8 cellular contexts compared by ENCODE assay signal in the genomic region with DNA sequence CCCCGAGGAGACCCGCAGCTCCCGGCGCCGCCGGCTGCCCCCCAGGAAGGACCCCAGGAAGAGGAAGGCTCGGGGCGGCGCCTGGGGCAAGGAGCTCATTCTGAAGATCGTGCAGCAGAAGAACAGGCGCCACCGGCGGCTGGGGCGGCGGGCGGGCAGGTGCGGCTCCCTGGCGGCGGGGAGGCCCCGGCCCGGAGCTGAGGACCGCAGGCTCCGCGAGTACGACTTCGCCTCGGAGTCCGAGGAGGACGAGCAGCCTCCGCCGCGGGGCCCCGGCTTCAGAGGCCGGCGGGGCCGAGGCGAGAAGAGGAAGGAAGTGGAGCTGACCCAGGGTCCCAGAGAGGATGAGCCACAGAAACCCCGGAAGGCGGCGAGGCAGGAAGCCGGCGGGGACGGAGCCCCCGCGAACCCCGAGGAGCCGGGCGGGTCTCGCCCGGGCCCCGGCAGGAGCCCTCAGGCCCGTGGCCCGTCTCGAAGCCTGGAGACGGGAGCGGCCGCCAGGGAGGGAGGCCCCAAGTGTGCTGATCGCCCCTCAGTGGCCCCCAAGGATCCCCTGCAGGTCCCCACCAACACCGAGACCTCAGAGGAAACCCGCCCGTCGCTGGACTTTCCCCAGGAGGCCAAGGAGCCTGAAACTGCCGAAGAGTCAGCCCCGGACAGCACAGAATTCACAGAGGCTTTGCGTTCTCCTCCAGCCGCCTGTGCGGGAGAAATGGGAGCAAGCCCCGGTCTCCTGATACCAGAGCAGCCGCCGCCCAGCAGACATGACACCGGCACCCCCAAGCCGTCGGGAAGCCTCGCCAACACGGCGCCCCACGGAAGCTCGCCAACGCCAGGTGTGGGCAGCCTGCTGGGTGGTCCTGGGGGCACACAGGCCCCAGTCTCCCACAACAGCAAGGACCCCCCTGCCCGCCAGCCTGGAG. TPM values are rescaled to one million over a fixed set of nuclear protein-coding genes. Genes with fewer than 3 reads are reported as not detected.
DNase-seq lines count a peak whose midpoint lies in the region; ATAC-seq and TF ChIP-seq lines count a peak whose summit lies in the region.

No MANE protein-coding gene starts in this region.

- H3K27ac Mint-ChIP-seq in activated CD4-positive, alpha-beta T cell treated with anti-CD3 and anti-CD28 coated beads, Interleukin-2, amount 10 ng/mL, durations not matched to agents 7 days and 5 days: no peak overlapping the region
- peak overlapping the region; percentile 88 to 90 for H3K27ac Mint-ChIP-seq in effector memory CD8-positive, alpha-beta T cell
- H3K27ac Mint-ChIP-seq in nephron progenitor cell: no peak overlapping the region

- H3K4me1 ChIP-seq in parathyroid adenoma: no peaks in the 10 kb centered on the region

- peak overlapping the region; percentile 31 for H3K4me3 ChIP-seq in parathyroid adenoma (ENCODE audit: low read depth, low read length)

- ATAC-seq in GM21786 (IDR thresholded peaks at IDR 0.05; ENCODE audit: unreplicated experiment) (peak; percentile 58), HG02642 (IDR thresholded peaks at IDR 0.05; ENCODE audit: poor library complexity, unreplicated experiment) (no peak), HG03432 (IDR thresholded peaks at IDR 0.05; ENCODE audit: unreplicated experiment) (no peak)
- peak; percentile 75 for ATAC-seq in effector memory CD8-positive, alpha-beta T cell (replicated peaks)

- no peaks in the 10 kb centered on the region for H3K9me3 Mint-ChIP-seq in activated CD4-positive, alpha-beta T cell treated with anti-CD3 and anti-CD28 coated beads, Interleukin-2, amount 10 ng/mL, durations not matched to agents 7 days and 5 days
- H3K9me3 Mint-ChIP-seq in effector memory CD8-positive, alpha-beta T cell: no peaks in the 10 kb centered on the region
- no peaks in the 10 kb centered on the region for H3K9me3 Mint-ChIP-seq in nephron progenitor cell

- no peaks in the 10 kb centered on the region for H3K27me3 ChIP-seq in parathyroid adenoma (ENCODE audit: control insufficient read depth, insufficient read depth, low read length)

- H3K9me3 ChIP-seq in parathyroid adenoma (ENCODE audit: control insufficient read depth, low read length): no peaks in the 10 kb centered on the region

- H3K9ac ChIP-seq in parathyroid adenoma: no peak overlapping the region

- H3K36me3 Mint-ChIP-seq in activated CD4-positive, alpha-beta T cell treated with anti-CD3 and anti-CD28 coated beads, Interleukin-2, amount 10 ng/mL, durations not matched to agents 7 days and 5 days (ENCODE audit: low read depth): no peaks in the 10 kb centered on the region
- H3K36me3 Mint-ChIP-seq in effector memory CD8-positive, alpha-beta T cell (ENCODE audit: insufficient read depth): no peaks in the 10 kb centered on the region
- no peaks in the 10 kb centered on the region for H3K36me3 Mint-ChIP-seq in nephron progenitor cell (ENCODE audit: low read depth)

- POLR2A ChIA-PET in activated CD4-positive, alpha-beta T cell treated with anti-CD3 and anti-CD28 coated beads, Interleukin-2, amount 10 ng/mL, durations not matched to agents 7 days and 5 days (lab: Charles Lee): interaction anchor here (0.7 kb wide), 1 partner anchor 41 kb away, joined by 3 read pairs; no protein-coding TSS in a partner anchor

- peaks cover 2% of the 10 kb centered on the region for H3K4me1 Mint-ChIP-seq in activated CD4-positive, alpha-beta T cell treated with anti-CD3 and anti-CD28 coated beads, Interleukin-2, amount 10 ng/mL, durations not matched to agents 7 days and 5 days
- H3K4me1 Mint-ChIP-seq in effector memory CD8-positive, alpha-beta T cell (ENCODE audit: low read depth in 2 of 2): peaks cover 0 to 8% of the 10 kb centered on the region in 2 donors
- H3K4me1 Mint-ChIP-seq in nephron progenitor cell: peaks cover 6% of the 10 kb centered on the region

- no peak overlapping the region for H3K27ac ChIP-seq in parathyroid adenoma

- DNase-seq in AG08395 (ENCODE audit: low spot score) (peak; percentile 30), nephron progenitor cell (no peak)
- DNase-seq in activated CD4-positive, alpha-beta T cell treated with anti-CD3 and anti-CD28 coated beads, Interleukin-2, amount 10 ng/mL, durations not matched to agents 7 days and 5 days: peak; percentile 34
- DNase-seq in effector memory CD8-positive, alpha-beta T cell: peak; percentile 24 to 50 (median 35)

- H3K27me3 Mint-ChIP-seq in activated CD4-positive, alpha-beta T cell treated with anti-CD3 and anti-CD28 coated beads, Interleukin-2, amount 10 ng/mL, durations not matched to agents 7 days and 5 days: peaks cover 7% of the 10 kb centered on the region
- no peaks in the 10 kb centered on the region for H3K27me3 Mint-ChIP-seq in effector memory CD8-positive, alpha-beta T cell
- peaks cover 9% of the 10 kb centered on the region for H3K27me3 Mint-ChIP-seq in nephron progenitor cell (ENCODE audit: low read depth, poor library complexity)

- TF ChIP-seq CTCF in parathyroid adenoma (IDR thresholded peaks at IDR 0.05): no peak
- TF ChIP-seq CTCF in nephron progenitor cell (IDR thresholded peaks at IDR 0.05): no peak

- peak overlapping the region; percentile 66 for H3K4me2 ChIP-seq in parathyroid adenoma (ENCODE audit: low read length)

- H2AFZ ChIP-seq in parathyroid adenoma: peak overlapping the region; percentile 56

- H3K4me3 Mint-ChIP-seq in activated CD4-positive, alpha-beta T cell treated with anti-CD3 and anti-CD28 coated beads, Interleukin-2, amount 10 ng/mL, durations not matched to agents 7 days and 5 days: peak overlapping the region; percentile 41
- peak overlapping the region; percentile 73 to 75 for H3K4me3 Mint-ChIP-seq in effector memory CD8-positive, alpha-beta T cell
- no peak overlapping the region for H3K4me3 Mint-ChIP-seq in nephron progenitor cell

- CTCF ChIA-PET in activated CD4-positive, alpha-beta T cell treated with anti-CD3 and anti-CD28 coated beads, Interleukin-2, amount 10 ng/mL, durations not matched to agents 7 days and 5 days (lab: Charles Lee): interaction anchor here (0.6 to 1.1 kb wide), 4 partner anchors 13 to 1024 kb away, joined by 3 to 5 read pairs (median 4); no protein-coding TSS in a partner anchor

- no peaks in the 10 kb centered on the region for H3K36me3 ChIP-seq in parathyroid adenoma (ENCODE audit: control insufficient read depth, insufficient read depth, low read length)

- no peaks in the 10 kb centered on the region for H3K79me2 ChIP-seq in parathyroid adenoma

RNA-seq across cellular contexts. Expression of a gene that starts 22.3 kb away (rescaled TPM):
- total RNA-seq in activated CD4-positive, alpha-beta T cell treated with anti-CD3 and anti-CD28 coated beads, Interleukin-2, amount 10 ng/mL, durations not matched to agents 7 days and 5 days: 10 to 100 TPM; 12.7 to 13.8 TPM

RNA-seq across cellular contexts. Expression of a gene that starts 48.0 kb away (rescaled TPM):
- total RNA-seq in activated CD4-positive, alpha-beta T cell treated with anti-CD3 and anti-CD28 coated beads, Interleukin-2, amount 10 ng/mL, durations not matched to agents 7 days and 5 days: under 1 TPM; 0.20 to 0.23 TPM

Comparison
In these comparisons a context has a peak if more than half of its experiments do, and no peak if none do; other contexts are left out.
1. ATAC-seq: peak in GM21786 (single experiment) and effector memory CD8-positive, alpha-beta T cell (single experiment); none in HG02642 (single experiment) and HG03432 (single experiment).
2. H3K27ac Mint-ChIP-seq: peak in effector memory CD8-positive, alpha-beta T cell (2 of 2); none in activated CD4-positive, alpha-beta T cell treated with anti-CD3 and anti-CD28 coated beads, Interleukin-2, amount 10 ng/mL, durations not matched to agents 7 days and 5 days (single experiment) and nephron progenitor cell (single experiment).